ENCODE assay signal across 35 cellular contexts in the genomic region with DNA sequence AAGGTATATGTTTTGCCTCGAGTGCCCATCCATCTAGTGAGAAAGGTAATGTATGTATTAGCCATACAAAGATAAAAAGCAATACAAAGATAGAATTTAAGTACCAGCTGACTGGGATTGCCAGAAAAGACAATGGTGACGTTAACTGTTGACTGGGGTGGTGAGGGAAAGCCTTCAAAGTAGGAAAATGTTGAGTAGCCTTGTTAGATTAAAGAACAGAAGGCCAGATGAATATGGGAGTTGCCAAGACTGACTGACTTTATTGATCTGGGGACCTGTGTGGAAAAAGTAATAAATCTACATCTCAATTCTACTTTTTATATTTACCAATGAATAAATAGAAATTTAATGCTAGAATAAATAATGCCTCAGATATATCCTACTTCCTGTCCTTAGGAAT.
DNase-seq lines count a peak whose midpoint lies in the region; ATAC-seq, FAIRE-seq and TF ChIP-seq lines count a peak whose summit lies in the region.
"Had no signal": no experiment of that assay in that cellular context is flagged by ENCODE, and none has a peak within 500 bp of the region (broad histone marks: within the 10 kb centered on the region; RNA-seq: fewer than 3 reads in every experiment).

No MANE protein-coding gene starts in this region.

- DNase-seq in H7 (peak; percentile 2), SK-N-MC (ENCODE audit: low read depth, low spot score) (no peak), glutamatergic neuron (no peak), pancreas (no peak), urothelium cell line (ENCODE audit: low spot score) (no peak), KBM-7 (no peak), trophoblast cell (no peak)
- DNase-seq: 8988T; ACHN; AML-193; BE2C; C1 segment of cervical spinal cord; Caco-2; Calu3; CD4-positive, alpha-beta memory T cell; CD4-positive, alpha-beta T cell; CD4-positive, CD25-positive, alpha-beta regulatory T cell; CD8-positive, alpha-beta memory T cell; CD8-positive, alpha-beta T cell; COR-L47; DMS 273 treated with DMSO at 0.1 percent for 48 hours; DMS153; DMS53; DMS79; DMS79 treated with DMSO at 0.1 percent for 48 hours; DND-41 had no signal

- no peaks in the 10 kb centered on the region for H3K9me3 Mint-ChIP-seq in glutamatergic neuron (ENCODE audit: unreplicated experiment)
- H3K9me3 Mint-ChIP-seq: CD4-positive, alpha-beta T cell; CD8-positive, alpha-beta T cell had no signal

- H3K27me3 ChIP-seq in H7 (ENCODE audit: control insufficient read depth, insufficient read depth, low read length) (no peaks in the 10 kb centered on the region), pancreas (no peaks in the 10 kb centered on the region), trophoblast cell (ENCODE audit: insufficient read depth, low read length) (no peaks in the 10 kb centered on the region)
- H3K27me3 ChIP-seq: BE2C; BLaER1; BLaER1 treated with 17β-estradiol and CSF1 and Interleukin-3, amounts not matched to agents 10 nM and 100 nM had no signal

- no peak overlapping the region for H3K14ac ChIP-seq in trophoblast cell (ENCODE audit: low read length)

- no peaks in the 10 kb centered on the region for H3K79me2 ChIP-seq in trophoblast cell (ENCODE audit: control insufficient read depth, insufficient read depth, low read length, poor library complexity)

- H3K4me3 Mint-ChIP-seq in glutamatergic neuron (ENCODE audit: unreplicated experiment), result no peak overlapping the region
- H3K4me3 Mint-ChIP-seq: B cell; CD14-positive monocyte; CD4-positive, alpha-beta memory T cell; CD4-positive, alpha-beta T cell; CD4-positive, CD25-positive, alpha-beta regulatory T cell; CD8-positive, alpha-beta memory T cell; CD8-positive, alpha-beta T cell had no signal

- no peak overlapping the region for H4K8ac ChIP-seq in trophoblast cell (ENCODE audit: low read depth, low read length)

- no peak overlapping the region for H3K4ac ChIP-seq in trophoblast cell (ENCODE audit: low read depth, low read length)

- TF ChIP-seq CTCF in glutamatergic neuron (IDR thresholded peaks at IDR 0.05; ENCODE audit: partially characterized antibody, unreplicated experiment), result no peak
- TF ChIP-seq CTCF in pancreas (IDR thresholded peaks at IDR 0.05), result no peak

- H3K4me3 ChIP-seq in H7 (ENCODE audit: insufficient read depth, low read depth, low read length), result no peak overlapping the region
- peak overlapping the region; percentile 17; the same call in 1 of the 2 replicates for H3K4me3 ChIP-seq in SK-N-MC
- no peak overlapping the region for H3K4me3 ChIP-seq in pancreas
- no peak overlapping the region for H3K4me3 ChIP-seq in trophoblast cell (ENCODE audit: low read depth, low read length)
- H3K4me3 ChIP-seq: A549; BLaER1; BLaER1 treated with 17β-estradiol and CSF1 and Interleukin-3, amounts not matched to agents 10 nM and 100 nM had no signal

- H3K4me1 ChIP-seq in pancreas (peaks cover 0 to 6% (median 0%) of the 10 kb centered on the region in 3 donors), trophoblast cell (ENCODE audit: control insufficient read depth in 1 of 2, insufficient read depth in 2 of 2, low read length in 2 of 2) (no peaks in the 10 kb centered on the region)
- H3K4me1 ChIP-seq: A549; BE2C; BLaER1; BLaER1 treated with 17β-estradiol and CSF1 and Interleukin-3, amounts not matched to agents 10 nM and 100 nM; Caco-2 had no signal

- H3K4me2 ChIP-seq in trophoblast cell (ENCODE audit: low read length), result no peak overlapping the region
- H3K4me2 ChIP-seq: A549; BLaER1; BLaER1 treated with 17β-estradiol and CSF1 and Interleukin-3, amounts not matched to agents 10 nM and 100 nM had no signal

- H2AK5ac ChIP-seq in trophoblast cell (ENCODE audit: low read length), result no peak overlapping the region

- no peak overlapping the region for H2BK120ac ChIP-seq in trophoblast cell (ENCODE audit: insufficient read depth, low read length, poor library complexity)

- no peak overlapping the region for H2BK5ac ChIP-seq in trophoblast cell (ENCODE audit: low read depth, low read length, poor library complexity)

- H2AFZ ChIP-seq in trophoblast cell (ENCODE audit: insufficient read depth, low read length, poor library complexity), result no peak overlapping the region

- H3K23ac ChIP-seq in trophoblast cell (ENCODE audit: low read length), result no peak overlapping the region

- no peak overlapping the region for H2BK12ac ChIP-seq in trophoblast cell (ENCODE audit: low read length)

- H4K12ac ChIP-seq in trophoblast cell (ENCODE audit: low read depth, low read length), result no peak overlapping the region

- no peak overlapping the region for H3K18ac ChIP-seq in trophoblast cell (ENCODE audit: low read length)

- no peaks in the 10 kb centered on the region for H3K27me3 Mint-ChIP-seq in glutamatergic neuron (ENCODE audit: unreplicated experiment)
- H3K27me3 Mint-ChIP-seq: B cell; CD4-positive, alpha-beta T cell; CD4-positive, CD25-positive, alpha-beta regulatory T cell; CD8-positive, alpha-beta memory T cell had no signal

- peak overlapping the region; percentile 56 for H3K27ac Mint-ChIP-seq in glutamatergic neuron (ENCODE audit: unreplicated experiment)
- H3K27ac Mint-ChIP-seq: B cell; CD4-positive, alpha-beta memory T cell; CD4-positive, alpha-beta T cell; CD4-positive, CD25-positive, alpha-beta regulatory T cell; CD8-positive, alpha-beta T cell had no signal

- H3K79me1 ChIP-seq in trophoblast cell (ENCODE audit: low read length), result no peaks in the 10 kb centered on the region

- no peak for FAIRE-seq in pancreas (lab: Jason Lieb, UNC)
- FAIRE-seq in urothelium cell line (lab: Jason Lieb, UNC), result no peak
- FAIRE-seq: A549, D721Med had no signal

- no peak overlapping the region for H3K9ac ChIP-seq in SK-N-MC (ENCODE audit: insufficient read length)
- no peak overlapping the region for H3K9ac ChIP-seq in trophoblast cell (ENCODE audit: low read length)
- H3K9ac ChIP-seq: BLaER1; BLaER1 treated with 17β-estradiol and CSF1 and Interleukin-3, amounts not matched to agents 10 nM and 100 nM had no signal

- in situ Hi-C loops in KBM-7 (cut with MboI; ENCODE audit: low pct_unique_long_range_greater_than_20kb, low sequenced_read_pairs), result no loop called here

- 30 to 32% methylated on average over 2 of the region's 2 CpGs for WGBS in pancreas, 2 donors
- WGBS in trophoblast cell (ENCODE audit: extremely low coverage, insufficient coverage, insufficient read length), result no CpG with 5 or more reads among the region's 2 CpGs

- intact Hi-C loops in pancreas (cut with DNase I), result no loop called here

- H3K27ac ChIP-seq in SK-N-MC (peak overlapping the region; percentile 77), pancreas (no peak overlapping the region), trophoblast cell (ENCODE audit: low read depth, low read length) (no peak overlapping the region)
- H3K27ac ChIP-seq: 22Rv1; A549; BLaER1; BLaER1 treated with 17β-estradiol and CSF1 and Interleukin-3, amounts not matched to agents 10 nM and 100 nM; C4-2B had no signal

- H3K36me3 ChIP-seq in H7 (replicated peaks; ENCODE audit: control insufficient read depth, insufficient read depth, low read length), result no peaks in the 10 kb centered on the region
- H3K36me3 ChIP-seq in SK-N-MC (ENCODE audit: insufficient read depth, low read length), result no peaks in the 10 kb centered on the region
- H3K36me3 ChIP-seq in pancreas, result no peaks in the 10 kb centered on the region
- H3K36me3 ChIP-seq in trophoblast cell (ENCODE audit: control insufficient read depth in 1 of 2, insufficient read depth in 2 of 2, low read length in 2 of 2), result no peaks in the 10 kb centered on the region
- H3K36me3 ChIP-seq: BE2C, BLaER1 had no signal

- no peaks in the 10 kb centered on the region for H3K36me3 Mint-ChIP-seq in glutamatergic neuron (ENCODE audit: unreplicated experiment)
- H3K36me3 Mint-ChIP-seq: CD4-positive, alpha-beta memory T cell; CD4-positive, CD25-positive, alpha-beta regulatory T cell; CD8-positive, alpha-beta memory T cell; CD8-positive, alpha-beta T cell had no signal

- no peak overlapping the region for H4K91ac ChIP-seq in trophoblast cell (ENCODE audit: low read depth, low read length)

- ATAC-seq in pancreas, result peak in 3 of 4 donors; percentile 43 to 61 (median 50)
- ATAC-seq in HG02870 (IDR thresholded peaks at IDR 0.05; ENCODE audit: unreplicated experiment), result no peak
- ATAC-seq: A549; CD8-positive, alpha-beta T cell had no signal

- H3K4me1 Mint-ChIP-seq in glutamatergic neuron (ENCODE audit: low read depth, unreplicated experiment), result peaks cover 14% of the 10 kb centered on the region
- H3K4me1 Mint-ChIP-seq: B cell; CD14-positive monocyte; CD4-positive, alpha-beta memory T cell; CD4-positive, CD25-positive, alpha-beta regulatory T cell; CD8-positive, alpha-beta memory T cell had no signal

- H3K9me3 ChIP-seq in SK-N-MC (ENCODE audit: low read depth, low read length) (no peaks in the 10 kb centered on the region), pancreas (no peaks in the 10 kb centered on the region), trophoblast cell (ENCODE audit: insufficient read depth, low read depth, low read length) (no peaks in the 10 kb centered on the region)
- H3K9me3 ChIP-seq: A549; BE2C; BLaER1; BLaER1 treated with 17β-estradiol and CSF1 and Interleukin-3, amounts not matched to agents 10 nM and 100 nM; Caco-2 had no signal
